9 cellular contexts compared by ENCODE assay signal in genomic region chr6:30883476-30883742, GRCh38. TPM values are rescaled to one million over a fixed set of nuclear protein-coding genes. Genes with fewer than 3 reads are reported as not detected.
DNase-seq lines count a peak whose midpoint lies in the region; ATAC-seq and TF ChIP-seq lines count a peak whose summit lies in the region.
"Had no signal": no experiment of that assay in that cellular context is flagged by ENCODE, and none has a peak within 500 bp of the region (broad histone marks: within the 10 kb centered on the region; RNA-seq: fewer than 3 reads in every experiment).

No MANE protein-coding gene starts in this region.

- H3K27ac ChIP-seq in DND-41 (ENCODE audit: low read length) = peak overlapping the region; percentile 72
- peak overlapping the region; percentile 92 for H3K27ac ChIP-seq in SK-N-MC
- H3K27ac ChIP-seq in foreskin keratinocyte = peak overlapping the region; percentile 100
- H3K27ac ChIP-seq in rectal smooth muscle tissue (ENCODE audit: low read depth, low read length) = peak overlapping the region; percentile 90

- ATAC-seq in DND-41 (ENCODE audit: insufficient read depth, low read depth) (no peak), foreskin keratinocyte (no peak), GM18858 (IDR thresholded peaks at IDR 0.05; ENCODE audit: unreplicated experiment) (no peak)

- peak overlapping the region in 1 of 2 experiments; percentile 88; a peak in 2 of 4 replicates for H3K4me3 ChIP-seq in DND-41 (ENCODE audit: low read depth in 1 of 2, low read length in 2 of 2)
- H3K4me3 ChIP-seq in SK-N-MC = peak overlapping the region; percentile 80
- peak overlapping the region; percentile 68 for H3K4me3 ChIP-seq in rectal smooth muscle tissue (ENCODE audit: low read length)

- no peaks in the 10 kb centered on the region for H3K27me3 ChIP-seq in DND-41 (ENCODE audit: insufficient read depth, low read length, poor library complexity)
- H3K27me3 ChIP-seq in foreskin keratinocyte = no peaks in the 10 kb centered on the region
- H3K27me3 ChIP-seq in rectal smooth muscle tissue (ENCODE audit: control insufficient read depth, insufficient read depth, low read length) = no peaks in the 10 kb centered on the region

- H3K9ac ChIP-seq in DND-41 (ENCODE audit: low read depth, low read length) (peak overlapping the region; percentile 70), SK-N-MC (ENCODE audit: insufficient read length) (peak overlapping the region; percentile 55), rectal smooth muscle tissue (ENCODE audit: low read length) (peak overlapping the region; percentile 20)

- 0 out of 2 replicates have a peak, but pooled peaks cover 4% of the 10 kb centered on the region for H4K20me1 ChIP-seq in DND-41 (ENCODE audit: insufficient read depth, low read length)

- H3K9me3 ChIP-seq in DND-41 (ENCODE audit: insufficient read depth, low read length, severe bottlenecking) (no peaks in the 10 kb centered on the region), SK-N-MC (ENCODE audit: low read depth, low read length) (no peaks in the 10 kb centered on the region)

- peaks cover 36% of the 10 kb centered on the region for H3K4me1 ChIP-seq in DND-41 (ENCODE audit: insufficient read depth, low read length)
- peaks cover 31% of the 10 kb centered on the region for H3K4me1 ChIP-seq in foreskin keratinocyte
- H3K4me1 ChIP-seq in rectal smooth muscle tissue (ENCODE audit: control insufficient read depth, insufficient read depth, low read length) = peaks cover 18% of the 10 kb centered on the region

- H3K36me3 ChIP-seq in DND-41 (ENCODE audit: insufficient read depth, low read length) (no peaks in the 10 kb centered on the region), SK-N-MC (ENCODE audit: insufficient read depth, low read length) (no peaks in the 10 kb centered on the region), rectal smooth muscle tissue (ENCODE audit: control insufficient read depth, insufficient read depth, low read length) (no peaks in the 10 kb centered on the region)

- no peak for TF ChIP-seq CTCF in DND-41 (IDR thresholded peaks at IDR 0.05; ENCODE audit: borderline replicate concordance, extremely low read depth, low read length, poor library complexity, severe bottlenecking)
- no peak for TF ChIP-seq CTCF in foreskin keratinocyte (conservative IDR thresholded peaks at IDR 0.05)

- H3K4me2 ChIP-seq in DND-41 (ENCODE audit: insufficient read depth, low read length) = peak overlapping the region; percentile 99

- 0 out of 2 replicates have a peak overlapping the region, but pooled peaks have one; percentile 66 for H2AFZ ChIP-seq in DND-41 (ENCODE audit: low read depth, low read length)

- DNase-seq in DND-41 = no peak
- DNase-seq in SK-N-MC (ENCODE audit: low read depth, low spot score) = no peak
- DNase-seq in foreskin keratinocyte = no peak
- no peak for DNase-seq in NCI-H1105 (lab: John Stamatoyannopoulos, UW)
- no peak for DNase-seq in NCI-H345 (lab: John Stamatoyannopoulos, UW)
- no peak for DNase-seq in activated CD8-positive, alpha-beta memory T cell treated with anti-CD3 and anti-CD28 coated beads, Interleukin-2, amount 50 U/mL, for 48 hours

- H3K79me2 ChIP-seq in DND-41 (ENCODE audit: insufficient read depth, low read length) = peaks cover 31% of the 10 kb centered on the region

RNA-seq across cellular contexts. Expression of gene DDR1, which starts 0.9 kb away (rescaled TPM):
- 211 and 243 TPM in 2 replicates for total RNA-seq in foreskin keratinocyte
- polyA plus RNA-seq in foreskin keratinocyte = 138 and 147 TPM in 2 replicates

RNA-seq across cellular contexts. Expression of gene GTF2H4, which starts 24.6 kb away (rescaled TPM):
- 23.6 and 25.9 TPM in 2 replicates for total RNA-seq in foreskin keratinocyte
- 33.1 and 38.8 TPM in 2 replicates for polyA plus RNA-seq in foreskin keratinocyte

RNA-seq across cellular contexts. Expression of gene VARS2, which starts 30.6 kb away (rescaled TPM):
- total RNA-seq in foreskin keratinocyte = 26.4 and 32.5 TPM in 2 replicates
- polyA plus RNA-seq in foreskin keratinocyte = 18.1 and 21.5 TPM in 2 replicates

RNA-seq across cellular contexts. Expression of gene SFTA2, which starts 48.6 kb away (rescaled TPM):
- not detected in 2 replicates for total RNA-seq in foreskin keratinocyte
- not detected in 2 replicates for polyA plus RNA-seq in foreskin keratinocyte
- total RNA-seq: frontal cortex had no signal

RNA-seq across cellular contexts. Expression of gene MUCL3, which starts 57.4 kb away (rescaled TPM):
- not detected in 2 replicates for total RNA-seq in foreskin keratinocyte
- polyA plus RNA-seq in foreskin keratinocyte = not detected in 2 replicates
- total RNA-seq: frontal cortex had no signal

Comparison
In these comparisons a context has a peak if more than half of its experiments do, and no peak if none do; other contexts are left out.
1. H3K9ac ChIP-seq: peak in every context shown above with its lines; median percentile 70 in DND-41; 55 in SK-N-MC; 20 in rectal smooth muscle tissue.